Comparison of ENCODE assay signal across 21 cellular contexts in the genomic region with DNA sequence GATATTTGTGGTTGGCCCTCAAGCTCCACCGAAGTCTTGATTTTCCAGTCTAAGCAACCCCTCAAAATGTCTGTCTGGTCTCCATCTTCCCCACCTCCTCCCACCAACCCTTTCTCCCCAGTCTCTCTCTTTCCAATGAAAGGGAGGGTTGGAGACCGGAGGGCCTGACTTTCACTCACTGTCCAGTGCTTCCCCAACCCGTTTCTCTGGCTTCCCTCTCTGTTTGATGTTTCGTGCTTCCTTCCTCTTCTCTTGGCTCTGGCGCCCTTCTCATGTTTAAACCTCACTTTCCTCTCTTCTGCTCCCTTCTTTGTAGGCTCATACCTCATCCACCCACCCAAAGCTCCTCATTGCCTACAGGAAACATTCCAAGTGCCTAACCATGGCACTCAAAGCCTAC. TPM values are rescaled to one million over a fixed set of nuclear protein-coding genes. Genes with fewer than 3 reads are reported as not detected.
DNase-seq lines count a peak whose midpoint lies in the region; ATAC-seq and TF ChIP-seq lines count a peak whose summit lies in the region.
"Had no signal": no experiment of that assay in that cellular context is flagged by ENCODE, and none has a peak within 500 bp of the region (broad histone marks: within the 10 kb centered on the region; RNA-seq: fewer than 3 reads in every experiment).

No MANE protein-coding gene starts in this region.

- CTCF ChIA-PET in T-cell (lab: Charles Lee) = no interaction called here
- CTCF ChIA-PET in naive thymus-derived CD4-positive, alpha-beta T cell (lab: Charles Lee) = interaction anchor here (0.6 to 1.0 kb wide), 3 partner anchors 14 to 145 kb away, joined by 3 read pairs; no protein-coding TSS in a partner anchor

- no peak for TF ChIP-seq CTCF in natural killer cell (IDR thresholded peaks at IDR 0.05)

- H3K27me3 ChIP-seq in naive thymus-derived CD4-positive, alpha-beta T cell (ENCODE audit: control insufficient read depth in 2 of 2, insufficient read depth in 2 of 2, low read length in 2 of 2) = no peaks in the 10 kb centered on the region
- H3K27me3 ChIP-seq: body of pancreas had no signal

- peaks cover 0 to 3% (median 0%) of the 10 kb centered on the region in 3 experiments for H3K9me3 ChIP-seq in naive thymus-derived CD4-positive, alpha-beta T cell (ENCODE audit: control insufficient read depth in 2 of 3, low read length in 3 of 3)
- H3K9me3 ChIP-seq: body of pancreas, psoas muscle, SJSA1 had no signal

- no peaks in the 10 kb centered on the region for H3K27me3 Mint-ChIP-seq in stimulated activated naive CD8-positive, alpha-beta T cell treated with anti-CD3 and anti-CD28 coated beads, Interleukin-15, amount 100 ng/mL, for 72 hours
- H3K27me3 Mint-ChIP-seq in T-cell (peaks cover 0 to 6% of the 10 kb centered on the region in 2 donors), natural killer cell (ENCODE audit: low read depth in 2 of 2) (peaks cover 9 to 27% of the 10 kb centered on the region in 2 donors)
- H3K27me3 Mint-ChIP-seq in naive thymus-derived CD4-positive, alpha-beta T cell = peaks cover 0 to 24% (median 0%) of the 10 kb centered on the region in 5 donors

- no peak overlapping the region for H3K27ac ChIP-seq in naive thymus-derived CD4-positive, alpha-beta T cell (ENCODE audit: low read depth, low read length)
- H3K27ac ChIP-seq: psoas muscle, SJSA1 had no signal

- peaks cover 15 to 21% of the 10 kb centered on the region in 2 donors for H3K9me3 Mint-ChIP-seq in stimulated activated naive CD8-positive, alpha-beta T cell treated with anti-CD3 and anti-CD28 coated beads, Interleukin-15, amount 100 ng/mL, for 72 hours
- no peaks in the 10 kb centered on the region for H3K9me3 Mint-ChIP-seq in T-cell
- peaks cover 0 to 9% (median 0%) of the 10 kb centered on the region in 11 donors for H3K9me3 Mint-ChIP-seq in naive thymus-derived CD4-positive, alpha-beta T cell
- no peaks in the 10 kb centered on the region for H3K9me3 Mint-ChIP-seq in natural killer cell
- H3K9me3 Mint-ChIP-seq: HFFc6 had no signal

- DNase-seq in stimulated activated naive CD8-positive, alpha-beta T cell treated with anti-CD3 and anti-CD28 coated beads, Interleukin-15, amount 100 ng/mL, for 72 hours = no peak
- DNase-seq in stimulated activated naive CD8-positive, alpha-beta T cell treated with anti-CD3 and anti-CD28 coated beads, Interleukin-15, Interleukin-2, amounts not matched to agents 100 U/mL and 50 U/mL, for 24 hours = no peak
- DNase-seq in T-cell (no peak), natural killer cell (no peak), HuH-7.5 (ENCODE audit: low spot score) (no peak)
- DNase-seq in naive thymus-derived CD4-positive, alpha-beta T cell = no peak
- DNase-seq in activated CD4-positive, CD25-positive, alpha-beta regulatory T cell treated with anti-CD3 and anti-CD28 coated beads, Interleukin-2, amount 50 U/mL, for 72 hours = no peak
- DNase-seq: activated CD4-positive, alpha-beta memory T cell treated with anti-CD3 and anti-CD28 coated beads, Interleukin-2, amount 10 ng/mL, durations not matched to agents 7 days and 5 days; activated effector memory CD4-positive, alpha-beta T cell treated with Interleukin-2 at 50 U/mL for 16 hours; body of pancreas; CD8-positive, alpha-beta memory T cell; HFFc6; KG1; NCI-H1694 treated with DMSO at 0.1 percent for 48 hours; NCI-H526 treated with DMSO at 0.1 percent for 48 hours; psoas muscle; stimulated activated CD8-positive, alpha-beta memory T cell treated with anti-CD3 and anti-CD28 coated beads, Interleukin-4, amount 100 ng/mL, for 48 hours had no signal

- POLR2A ChIA-PET in T-cell (lab: Charles Lee) = no interaction called here
- POLR2A ChIA-PET in naive thymus-derived CD4-positive, alpha-beta T cell (lab: Charles Lee) = interaction anchor here (0.6 to 1.3 kb wide), 5 partner anchors 12 to 267 kb away, joined by 3 to 4 read pairs (median 3); no protein-coding TSS in a partner anchor

- ATAC-seq in stimulated activated naive CD8-positive, alpha-beta T cell treated with anti-CD3 and anti-CD28 coated beads, Interleukin-15, amount 100 ng/mL, for 72 hours = no peak
- ATAC-seq in stimulated activated naive CD8-positive, alpha-beta T cell treated with anti-CD3 and anti-CD28 coated beads, Interleukin-15, Interleukin-2, amounts not matched to agents 100 U/mL and 50 U/mL, for 24 hours = no peak
- ATAC-seq in T-cell (replicated peaks in 1 of 4) = peak in 1 of 4 experiments; percentile 31
- ATAC-seq in naive thymus-derived CD4-positive, alpha-beta T cell = peak; percentile 50
- ATAC-seq in natural killer cell = no peak
- ATAC-seq: body of pancreas, psoas muscle had no signal

- H3K4me1 ChIP-seq in naive thymus-derived CD4-positive, alpha-beta T cell (ENCODE audit: control insufficient read depth in 2 of 2, insufficient read depth in 2 of 2, low read length in 2 of 2) = peaks cover 3 to 11% of the 10 kb centered on the region in 2 donors
- H3K4me1 ChIP-seq: psoas muscle, SJSA1 had no signal

- no peaks in the 10 kb centered on the region for H3K36me3 ChIP-seq in naive thymus-derived CD4-positive, alpha-beta T cell (ENCODE audit: control insufficient read depth in 2 of 3, insufficient read depth in 3 of 3, low read length in 3 of 3)
- H3K36me3 ChIP-seq: SJSA1 had no signal

- H3K4me3 ChIP-seq in naive thymus-derived CD4-positive, alpha-beta T cell (ENCODE audit: low read length) = no peak overlapping the region
- H3K4me3 ChIP-seq: body of pancreas, psoas muscle, SJSA1 had no signal

- H3K27ac Mint-ChIP-seq in stimulated activated naive CD8-positive, alpha-beta T cell treated with anti-CD3 and anti-CD28 coated beads, Interleukin-15, amount 100 ng/mL, for 72 hours = peak overlapping the region; percentile 38 to 83
- peak overlapping the region; percentile 54 to 74 for H3K27ac Mint-ChIP-seq in T-cell
- H3K27ac Mint-ChIP-seq in naive thymus-derived CD4-positive, alpha-beta T cell = peak overlapping the region in 8 of 9 donors; percentile 41 to 94 (median 82)
- no peak overlapping the region for H3K27ac Mint-ChIP-seq in natural killer cell
- H3K27ac Mint-ChIP-seq: activated CD4-positive, alpha-beta memory T cell treated with anti-CD3 and anti-CD28 coated beads, Interleukin-2, amount 10 ng/mL, durations not matched to agents 7 days and 5 days; HFFc6 had no signal

- peaks cover 33% of the 10 kb centered on the region for H3K4me1 Mint-ChIP-seq in stimulated activated naive CD8-positive, alpha-beta T cell treated with anti-CD3 and anti-CD28 coated beads, Interleukin-15, amount 100 ng/mL, for 72 hours
- H3K4me1 Mint-ChIP-seq in T-cell = peaks cover 20 to 27% (median 24%) of the 10 kb centered on the region in 3 donors
- H3K4me1 Mint-ChIP-seq in naive thymus-derived CD4-positive, alpha-beta T cell = peaks cover 16 to 37% (median 28%) of the 10 kb centered on the region in 7 donors
- H3K4me1 Mint-ChIP-seq in natural killer cell = peaks cover 11 to 13% of the 10 kb centered on the region in 2 donors

- no peak overlapping the region for H3K4me3 Mint-ChIP-seq in stimulated activated naive CD8-positive, alpha-beta T cell treated with anti-CD3 and anti-CD28 coated beads, Interleukin-15, amount 100 ng/mL, for 72 hours
- H3K4me3 Mint-ChIP-seq in T-cell = peak overlapping the region in 1 of 3 donors; percentile 50
- peak overlapping the region in 9 of 10 donors; percentile 39 to 71 (median 60) for H3K4me3 Mint-ChIP-seq in naive thymus-derived CD4-positive, alpha-beta T cell
- H3K4me3 Mint-ChIP-seq in natural killer cell = no peak overlapping the region
- H3K4me3 Mint-ChIP-seq: activated CD4-positive, alpha-beta memory T cell treated with anti-CD3 and anti-CD28 coated beads, Interleukin-2, amount 10 ng/mL, durations not matched to agents 7 days and 5 days; CD8-positive, alpha-beta memory T cell; HFFc6 had no signal

- H3K36me3 Mint-ChIP-seq in T-cell (no peaks in the 10 kb centered on the region), natural killer cell (no peaks in the 10 kb centered on the region)
- peaks cover 0 to 4% (median 0%) of the 10 kb centered on the region in 5 donors for H3K36me3 Mint-ChIP-seq in naive thymus-derived CD4-positive, alpha-beta T cell
- H3K36me3 Mint-ChIP-seq: CD8-positive, alpha-beta memory T cell had no signal

- intact Hi-C loops in naive thymus-derived CD4-positive, alpha-beta T cell (cut with micrococcal nuclease) = no loop called here
- intact Hi-C loops in natural killer cell (cut with micrococcal nuclease) = no loop called here

RNA-seq across cellular contexts. Expression of gene VPS37C, which starts 11.1 kb away (rescaled TPM):
- total RNA-seq in T-cell (1 to 10 TPM; 3.3 to 7.9 (median 7.3) TPM), natural killer cell (1 to 10 TPM; 6.4 to 6.9 (median 6.5) TPM)
- 10 to 100 TPM in 1 of 5 experiments, 1 to 10 TPM in 4; 4.1 to 12.0 (median 7.9) TPM for total RNA-seq in naive thymus-derived CD4-positive, alpha-beta T cell
- under 1 TPM; 0.31 to 0.82 TPM for polyA plus RNA-seq in naive thymus-derived CD4-positive, alpha-beta T cell

RNA-seq across cellular contexts. Expression of gene PGA3, which starts 31.0 kb away (rescaled TPM):
- total RNA-seq in T-cell (not detected), natural killer cell (not detected)
- under 1 TPM in 1 of 5 experiments, not detected in 4; 0.83 TPM for total RNA-seq in naive thymus-derived CD4-positive, alpha-beta T cell
- polyA plus RNA-seq in naive thymus-derived CD4-positive, alpha-beta T cell = not detected
- total RNA-seq: activated CD4-positive, alpha-beta memory T cell treated with anti-CD3 and anti-CD28 coated beads, Interleukin-2, amount 10 ng/mL, durations not matched to agents 7 days and 5 days; CD8-positive, alpha-beta memory T cell; lung microvascular endothelial cell; SJSA1; T-helper 2 cell treated with Interferon-gamma antibody and Interleukin-4, amounts not matched to agents 100 ng/mL and 5 ng/mL, for 36 hours had no signal
- polyA plus RNA-seq: CD8-positive, alpha-beta memory T cell had no signal

RNA-seq across cellular contexts. Expression of gene PGA4, which starts 49.8 kb away (rescaled TPM):
- total RNA-seq in T-cell (not detected), natural killer cell (not detected)
- 1 to 10 TPM in 1 of 5 experiments, not detected in 4; 1.9 TPM for total RNA-seq in naive thymus-derived CD4-positive, alpha-beta T cell
- not detected for polyA plus RNA-seq in naive thymus-derived CD4-positive, alpha-beta T cell
- total RNA-seq: activated CD4-positive, alpha-beta memory T cell treated with anti-CD3 and anti-CD28 coated beads, Interleukin-2, amount 10 ng/mL, durations not matched to agents 7 days and 5 days; CD8-positive, alpha-beta memory T cell; HFFc6; lung microvascular endothelial cell; mucosa of gallbladder; SJSA1; T-helper 2 cell treated with Interferon-gamma antibody and Interleukin-4, amounts not matched to agents 100 ng/mL and 5 ng/mL, for 36 hours had no signal
- polyA plus RNA-seq: CD8-positive, alpha-beta memory T cell had no signal

Comparison
In these comparisons a context has a peak if more than half of its experiments do, and no peak if none do; other contexts are left out.
1. H3K27ac Mint-ChIP-seq: peak in stimulated activated naive CD8-positive, alpha-beta T cell treated with anti-CD3 and anti-CD28 coated beads, Interleukin-15, amount 100 ng/mL, for 72 hours (2 of 2), T-cell (2 of 2) and naive thymus-derived CD4-positive, alpha-beta T cell (8 of 9); none in natural killer cell (0 of 2).
2. H3K4me3 Mint-ChIP-seq: peak in naive thymus-derived CD4-positive, alpha-beta T cell (9 of 10); none in stimulated activated naive CD8-positive, alpha-beta T cell treated with anti-CD3 and anti-CD28 coated beads, Interleukin-15, amount 100 ng/mL, for 72 hours (0 of 2) and natural killer cell (single experiment).